Comparison of ENCODE assay signal across 18 cellular contexts in the genomic region with DNA sequence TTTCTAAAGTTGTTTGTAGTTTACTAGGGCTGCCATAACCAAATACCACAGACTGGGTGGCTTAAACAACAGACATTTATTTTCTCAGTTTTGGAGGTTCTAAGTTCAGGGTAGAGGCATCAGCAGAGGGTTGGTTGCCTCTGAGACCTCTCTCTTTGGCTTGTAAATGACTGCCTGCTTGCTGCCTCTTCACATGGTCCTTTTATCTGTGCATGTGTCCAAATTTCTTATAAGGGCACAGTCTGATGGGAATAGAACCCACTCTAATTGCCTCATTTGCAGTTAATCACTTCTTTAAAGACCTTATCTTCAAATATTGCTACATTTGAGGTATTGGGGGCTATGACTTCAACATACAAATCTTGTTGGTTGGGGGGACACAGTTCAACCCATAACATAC. TPM values are rescaled to one million over a fixed set of nuclear protein-coding genes. Genes with fewer than 3 reads are reported as not detected.
DNase-seq lines count a peak whose midpoint lies in the region; ATAC-seq and TF ChIP-seq lines count a peak whose summit lies in the region.
"Had no signal": no experiment of that assay in that cellular context is flagged by ENCODE, and none has a peak within 500 bp of the region (broad histone marks: within the 10 kb centered on the region; RNA-seq: fewer than 3 reads in every experiment).

No MANE protein-coding gene starts in this region.

- H3K4me1 ChIP-seq in CD8-positive, alpha-beta T cell (ENCODE audit: insufficient read depth, low read length): peaks cover 31% of the 10 kb centered on the region
- H3K4me1 ChIP-seq: SJSA1 had no signal

- H3K4me3 Mint-ChIP-seq in activated CD8-positive, alpha-beta memory T cell treated with anti-CD3 and anti-CD28 coated beads, Interleukin-2, amount 10 ng/mL, durations not matched to agents 7 days and 5 days: no peak overlapping the region
- H3K4me3 Mint-ChIP-seq in CD8-positive, alpha-beta T cell: no peak overlapping the region
- no peak overlapping the region for H3K4me3 Mint-ChIP-seq in activated naive CD8-positive, alpha-beta T cell treated with anti-CD3 and anti-CD28 coated beads for 36 hours
- no peak overlapping the region for H3K4me3 Mint-ChIP-seq in nephron progenitor cell

- POLR2A ChIA-PET in CD8-positive, alpha-beta T cell (lab: Charles Lee): interaction anchor here (1.1 kb wide), 1 partner anchor 37 kb away, joined by 3 read pairs; a partner anchor contains a TSS

- H3K36me3 Mint-ChIP-seq in activated CD8-positive, alpha-beta memory T cell treated with anti-CD3 and anti-CD28 coated beads, Interleukin-2, amount 10 ng/mL, durations not matched to agents 7 days and 5 days: peaks cover 47% of the 10 kb centered on the region
- H3K36me3 Mint-ChIP-seq in CD8-positive, alpha-beta T cell: peaks cover 43% of the 10 kb centered on the region
- H3K36me3 Mint-ChIP-seq in activated naive CD8-positive, alpha-beta T cell treated with anti-CD3 and anti-CD28 coated beads for 36 hours: peaks cover 45% of the 10 kb centered on the region
- H3K36me3 Mint-ChIP-seq in nephron progenitor cell (ENCODE audit: low read depth): peaks cover 80% of the 10 kb centered on the region

- no peak overlapping the region for H3K4me3 ChIP-seq in CD8-positive, alpha-beta T cell (ENCODE audit: low read depth, low read length)
- H3K4me3 ChIP-seq: SJSA1 had no signal

- H3K4me1 Mint-ChIP-seq in activated CD8-positive, alpha-beta memory T cell treated with anti-CD3 and anti-CD28 coated beads, Interleukin-2, amount 10 ng/mL, durations not matched to agents 7 days and 5 days: peaks cover 37% of the 10 kb centered on the region
- H3K4me1 Mint-ChIP-seq in CD8-positive, alpha-beta T cell (ENCODE audit: low read depth): peaks cover 78% of the 10 kb centered on the region
- H3K4me1 Mint-ChIP-seq in activated naive CD8-positive, alpha-beta T cell treated with anti-CD3 and anti-CD28 coated beads for 36 hours: peaks cover 68% of the 10 kb centered on the region
- H3K4me1 Mint-ChIP-seq in nephron progenitor cell: peaks cover 15% of the 10 kb centered on the region

- TF ChIP-seq CTCF in CD8-positive, alpha-beta T cell (IDR thresholded peaks at IDR 0.05): no peak
- no peak for TF ChIP-seq CTCF in nephron progenitor cell (IDR thresholded peaks at IDR 0.05)

- H3K9me3 ChIP-seq in CD8-positive, alpha-beta T cell (ENCODE audit: low read length): no peaks in the 10 kb centered on the region
- H3K9me3 ChIP-seq: SJSA1 had no signal

- intact Hi-C loops in CD8-positive, alpha-beta T cell (cut with DNase I, micrococcal nuclease): loop anchor here in 1 of 2 experiments (2.0 kb wide), 1 partner anchor 14 kb away; no protein-coding TSS in a partner anchor

- H3K27me3 Mint-ChIP-seq in activated CD8-positive, alpha-beta memory T cell treated with anti-CD3 and anti-CD28 coated beads, Interleukin-2, amount 10 ng/mL, durations not matched to agents 7 days and 5 days: no peaks in the 10 kb centered on the region
- no peaks in the 10 kb centered on the region for H3K27me3 Mint-ChIP-seq in CD8-positive, alpha-beta T cell (ENCODE audit: low read depth)
- no peaks in the 10 kb centered on the region for H3K27me3 Mint-ChIP-seq in activated naive CD8-positive, alpha-beta T cell treated with anti-CD3 and anti-CD28 coated beads for 36 hours
- H3K27me3 Mint-ChIP-seq in nephron progenitor cell (ENCODE audit: low read depth, poor library complexity): no peaks in the 10 kb centered on the region

- CTCF ChIA-PET in activated CD8-positive, alpha-beta memory T cell treated with anti-CD3 and anti-CD28 coated beads, Interleukin-2, amount 10 ng/mL, durations not matched to agents 7 days and 5 days (lab: Charles Lee): interaction anchor here (1.4 kb wide), 1 partner anchor 294 kb away, joined by 3 read pairs; no protein-coding TSS in a partner anchor
- CTCF ChIA-PET in CD8-positive, alpha-beta T cell (lab: Charles Lee): interaction anchor here (1.1 kb wide), 1 partner anchor 9 kb away, joined by 5 read pairs; no protein-coding TSS in a partner anchor

- DNase-seq in activated CD8-positive, alpha-beta memory T cell treated with anti-CD3 and anti-CD28 coated beads, Interleukin-2, amount 10 ng/mL, durations not matched to agents 7 days and 5 days: no peak
- DNase-seq in activated CD8-positive, alpha-beta memory T cell treated with anti-CD3 and anti-CD28 coated beads for 24 hours: no peak
- no peak for DNase-seq in CD8-positive, alpha-beta T cell
- DNase-seq in activated naive CD8-positive, alpha-beta T cell treated with anti-CD3 and anti-CD28 coated beads for 36 hours: no peak
- no peak for DNase-seq in nephron progenitor cell
- DNase-seq in cerebellar cortex (ENCODE audit: low spot score): no peak
- DNase-seq: brain microvascular endothelial cell, foreskin melanocyte, MV-4-11, NCI-H526, occipital lobe, OCI-M1, T1000 had no signal

- H3K9me3 Mint-ChIP-seq in activated CD8-positive, alpha-beta memory T cell treated with anti-CD3 and anti-CD28 coated beads, Interleukin-2, amount 10 ng/mL, durations not matched to agents 7 days and 5 days (ENCODE audit: low read depth): no peaks in the 10 kb centered on the region
- no peaks in the 10 kb centered on the region for H3K9me3 Mint-ChIP-seq in CD8-positive, alpha-beta T cell
- H3K9me3 Mint-ChIP-seq in activated naive CD8-positive, alpha-beta T cell treated with anti-CD3 and anti-CD28 coated beads for 36 hours: no peaks in the 10 kb centered on the region
- H3K9me3 Mint-ChIP-seq in nephron progenitor cell: peaks cover 11% of the 10 kb centered on the region

- H3K27me3 ChIP-seq in CD8-positive, alpha-beta T cell (ENCODE audit: insufficient read depth, low read length): no peaks in the 10 kb centered on the region
- H3K27me3 ChIP-seq: brain microvascular endothelial cell, SJSA1 had no signal

- peaks cover 9% of the 10 kb centered on the region for H3K36me3 ChIP-seq in CD8-positive, alpha-beta T cell (ENCODE audit: insufficient read depth, low read length)

- no peak for ATAC-seq in activated CD8-positive, alpha-beta memory T cell treated with anti-CD3 and anti-CD28 coated beads, Interleukin-2, amount 10 ng/mL, durations not matched to agents 7 days and 5 days
- no peak for ATAC-seq in CD8-positive, alpha-beta T cell
- ATAC-seq in HG02938 (IDR thresholded peaks at IDR 0.05; ENCODE audit: unreplicated experiment) (no peak), HG03196 (IDR thresholded peaks at IDR 0.05; ENCODE audit: unreplicated experiment) (no peak)
- ATAC-seq: sciatic nerve had no signal

- H3K27ac Mint-ChIP-seq in activated CD8-positive, alpha-beta memory T cell treated with anti-CD3 and anti-CD28 coated beads, Interleukin-2, amount 10 ng/mL, durations not matched to agents 7 days and 5 days: peak overlapping the region; percentile 35
- peak overlapping the region; percentile 30 for H3K27ac Mint-ChIP-seq in CD8-positive, alpha-beta T cell
- peak overlapping the region; percentile 53 for H3K27ac Mint-ChIP-seq in activated naive CD8-positive, alpha-beta T cell treated with anti-CD3 and anti-CD28 coated beads for 36 hours
- H3K27ac Mint-ChIP-seq in nephron progenitor cell: peak overlapping the region; percentile 3

- H3K27ac ChIP-seq in CD8-positive, alpha-beta T cell (ENCODE audit: low read depth, low read length): no peak overlapping the region
- H3K27ac ChIP-seq: brain microvascular endothelial cell, C4-2B, SJSA1 had no signal

RNA-seq across cellular contexts. Expression of a gene that starts 36.8 kb away (rescaled TPM):
- total RNA-seq in activated CD8-positive, alpha-beta memory T cell treated with anti-CD3 and anti-CD28 coated beads, Interleukin-2, amount 10 ng/mL, durations not matched to agents 7 days and 5 days: 100 to 1,000 TPM in 1 of 2 experiments, 10 to 100 TPM in 1; 95.0 to 101 TPM
- total RNA-seq in CD8-positive, alpha-beta T cell: 100 to 1,000 TPM; 164 to 165 TPM
- 10 to 100 TPM; 82.2 to 84.6 TPM for total RNA-seq in activated naive CD8-positive, alpha-beta T cell treated with anti-CD3 and anti-CD28 coated beads for 36 hours

Comparison
In these comparisons a context has a peak if more than half of its experiments do, and no peak if none do; other contexts are left out.
1. H3K27ac Mint-ChIP-seq: peak in every context shown above with its lines; median percentile 53 in activated naive CD8-positive, alpha-beta T cell treated with anti-CD3 and anti-CD28 coated beads for 36 hours; 35 in activated CD8-positive, alpha-beta memory T cell treated with anti-CD3 and anti-CD28 coated beads, Interleukin-2, amount 10 ng/mL, durations not matched to agents 7 days and 5 days; 30 in CD8-positive, alpha-beta T cell; 3 in nephron progenitor cell.